Comparison of ENCODE assay signal across 11 cellular contexts in the genomic region with DNA sequence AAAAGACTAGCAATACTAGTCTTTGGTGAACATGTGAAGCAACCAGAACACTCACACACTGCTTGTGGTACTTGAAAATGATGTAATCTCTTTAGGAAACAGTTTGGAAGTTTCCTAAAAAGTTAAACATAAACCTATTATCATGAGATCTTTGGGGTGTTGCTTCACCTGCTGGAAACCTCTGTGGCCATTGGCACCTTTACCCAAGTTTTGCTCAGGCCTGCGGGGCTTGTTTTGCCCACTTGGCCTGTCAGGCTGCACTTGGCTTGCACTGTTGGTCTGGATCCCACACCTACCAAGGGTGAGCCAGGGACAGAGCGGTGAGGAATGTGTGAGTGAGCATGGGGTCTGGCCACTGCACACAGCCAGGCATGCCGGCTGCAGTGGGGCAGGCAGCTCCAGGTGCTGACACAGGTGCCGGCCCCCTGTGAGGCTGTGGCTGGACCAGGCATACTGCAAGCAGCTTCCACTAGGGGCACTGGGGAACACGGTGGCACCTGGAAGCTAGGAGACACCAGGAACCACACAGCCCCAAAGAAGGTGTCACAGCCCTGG. TPM values are rescaled to one million over a fixed set of nuclear protein-coding genes. Genes with fewer than 3 reads are reported as not detected.
A peak's percentile ranks its signal among the peaks of the same experiment; 100 is the strongest.
DNase-seq lines count a peak whose midpoint lies in the region; TF ChIP-seq lines count a peak whose summit lies in the region.
"Had no signal": no experiment of that assay in that cellular context is flagged by ENCODE, and none has a peak within 500 bp of the region (broad histone marks: within the 10 kb centered on the region; RNA-seq: fewer than 3 reads in every experiment).

No MANE protein-coding gene starts in this region.

- no peak overlapping the region for H3K9ac ChIP-seq in MM.1S (ENCODE audit: low read length)
- H3K9ac ChIP-seq: SK-N-SH had no signal

- H3K4me1 ChIP-seq in DOHH2 (ENCODE audit: control insufficient read depth, low read length) (peaks cover 16% of the 10 kb centered on the region), MM.1S (ENCODE audit: low read length) (no peaks in the 10 kb centered on the region)

- H3K27me3 Mint-ChIP-seq in osteocyte (ENCODE audit: unreplicated experiment), result peaks cover 19% of the 10 kb centered on the region

- no peaks in the 10 kb centered on the region for H3K9me3 Mint-ChIP-seq in osteocyte (ENCODE audit: unreplicated experiment)
- H3K9me3 Mint-ChIP-seq: activated naive CD8-positive, alpha-beta T cell treated with anti-CD3 and anti-CD28 coated beads, Interleukin-2, amount 10 ng/mL, durations not matched to agents 7 days and 5 days had no signal

- peaks cover 4% of the 10 kb centered on the region for H3K4me1 Mint-ChIP-seq in osteocyte (ENCODE audit: unreplicated experiment)
- H3K4me1 Mint-ChIP-seq: activated naive CD8-positive, alpha-beta T cell treated with anti-CD3 and anti-CD28 coated beads, Interleukin-2, amount 10 ng/mL, durations not matched to agents 7 days and 5 days had no signal

- no peaks in the 10 kb centered on the region for H3F3A ChIP-seq in DOHH2 (ENCODE audit: control insufficient read depth, insufficient read depth)
- H3F3A ChIP-seq in MM.1S (ENCODE audit: insufficient read depth, low read length), result no peaks in the 10 kb centered on the region

- H3K4me3 ChIP-seq in DOHH2 (ENCODE audit: low read length), result no peak overlapping the region
- H3K4me3 ChIP-seq in MM.1S (ENCODE audit: low read length), result no peak overlapping the region
- H3K4me3 ChIP-seq in fibroblast of mammary gland (ENCODE audit: control insufficient read depth, low read depth, low read length), result no peak overlapping the region
- H3K4me3 ChIP-seq in foreskin fibroblast (ENCODE audit: low read depth in 1 of 2, low read length in 2 of 2), result no peak overlapping the region

- no peak overlapping the region for H2AFZ ChIP-seq in MM.1S (ENCODE audit: low read length)

- H4K20me1 ChIP-seq in DOHH2 (ENCODE audit: control insufficient read depth, insufficient read depth, low read depth, low read length) (no peaks in the 10 kb centered on the region), MM.1S (ENCODE audit: insufficient read depth, low read length) (no peaks in the 10 kb centered on the region)

- peaks cover 10% of the 10 kb centered on the region for H3K27me3 ChIP-seq in DOHH2 (ENCODE audit: control insufficient read depth, low read length)
- H3K27me3 ChIP-seq in MM.1S (replicated peaks; ENCODE audit: insufficient read depth, low read length), result no peaks in the 10 kb centered on the region

- DNase-seq in MM.1S (no peak), fibroblast of mammary gland (ENCODE audit: low read depth) (no peak), osteocyte (ENCODE audit: extremely low spot score, unreplicated experiment) (no peak), foreskin fibroblast (no peak), retina (no peak), NCI-H187 (lab: John Stamatoyannopoulos, UW) (no peak)
- DNase-seq: activated naive CD8-positive, alpha-beta T cell treated with anti-CD3 and anti-CD28 coated beads, Interleukin-2, amount 10 ng/mL, durations not matched to agents 7 days and 5 days; KG1; SK-N-SH; stimulated activated CD4-positive, alpha-beta T cell treated with anti-CD3 and anti-CD28 coated beads, Interleukin-1b, Interleukin-23, amount 100 ng/mL, for 48 hours had no signal

- H3K9me2 ChIP-seq in DOHH2 (replicated peaks; ENCODE audit: control insufficient read depth, low read length) (no peaks in the 10 kb centered on the region), MM.1S (replicated peaks; ENCODE audit: insufficient read depth, low read length) (no peaks in the 10 kb centered on the region)
- H3K9me2 ChIP-seq: SK-N-SH had no signal

- H3K4me3 Mint-ChIP-seq in osteocyte (ENCODE audit: unreplicated experiment), result no peak overlapping the region
- H3K4me3 Mint-ChIP-seq: activated naive CD8-positive, alpha-beta T cell treated with anti-CD3 and anti-CD28 coated beads, Interleukin-2, amount 10 ng/mL, durations not matched to agents 7 days and 5 days had no signal

- H3K27ac ChIP-seq in DOHH2 (ENCODE audit: low read depth, low read length), result no peak overlapping the region
- H3K27ac ChIP-seq in MM.1S (ENCODE audit: low read length), result no peak overlapping the region

- H3K9me3 ChIP-seq in DOHH2 (ENCODE audit: control insufficient read depth, insufficient read depth, low read length) (no peaks in the 10 kb centered on the region), MM.1S (replicated peaks; ENCODE audit: insufficient read depth, low read length) (no peaks in the 10 kb centered on the region)
- H3K9me3 ChIP-seq: SK-N-SH had no signal

- H3K36me3 ChIP-seq in DOHH2 (ENCODE audit: control insufficient read depth, low read length), result no peaks in the 10 kb centered on the region
- H3K36me3 ChIP-seq in MM.1S (replicated peaks; ENCODE audit: insufficient read depth, low read length), result no peaks in the 10 kb centered on the region

- H3K36me3 Mint-ChIP-seq in osteocyte (ENCODE audit: unreplicated experiment), result no peaks in the 10 kb centered on the region
- H3K36me3 Mint-ChIP-seq: activated naive CD8-positive, alpha-beta T cell treated with anti-CD3 and anti-CD28 coated beads, Interleukin-2, amount 10 ng/mL, durations not matched to agents 7 days and 5 days had no signal

- H3K27ac Mint-ChIP-seq in osteocyte (ENCODE audit: unreplicated experiment), result no peak overlapping the region
- H3K27ac Mint-ChIP-seq: activated naive CD8-positive, alpha-beta T cell treated with anti-CD3 and anti-CD28 coated beads, Interleukin-2, amount 10 ng/mL, durations not matched to agents 7 days and 5 days had no signal

- H3K79me2 ChIP-seq in DOHH2 (ENCODE audit: control insufficient read depth, low read length) (no peaks in the 10 kb centered on the region), MM.1S (ENCODE audit: low read length) (no peaks in the 10 kb centered on the region)

- H3K4me2 ChIP-seq in DOHH2 (ENCODE audit: low read length) (no peak overlapping the region), MM.1S (ENCODE audit: low read depth, low read length) (no peak overlapping the region)
- H3K4me2 ChIP-seq: SK-N-SH had no signal

- TF ChIP-seq CTCF in DOHH2 (IDR thresholded peaks at IDR 0.05; ENCODE audit: low read depth, low read length, poor library complexity, severe bottlenecking) (peak; percentile 39), MM.1S (IDR thresholded peaks at IDR 0.05; ENCODE audit: low read length) (0 out of 2 replicates have a peak, but pooled peaks have one; percentile 15), fibroblast of mammary gland (conservative IDR thresholded peaks at IDR 0.05; ENCODE audit: control insufficient read depth, insufficient read depth, low read depth, low read length) (peak; percentile 7), osteocyte (IDR thresholded peaks at IDR 0.05) (peak; percentile 13), foreskin fibroblast (IDR thresholded peaks at IDR 0.05; ENCODE audit: low read depth, low read length) (no peak)

RNA-seq across cellular contexts. Expression of a gene that starts 14.4 kb away (rescaled TPM):
- total RNA-seq in osteocyte, result 60.9 and 63.3 TPM in 2 replicates
